In genomic region chrX:64205735-64206491, GRCh38 we compare ENCODE assay signal across 8 cellular contexts. TPM values are rescaled to one million over a fixed set of nuclear protein-coding genes. Genes with fewer than 3 reads are reported as not detected.
DNase-seq lines count a peak whose midpoint lies in the region; ATAC-seq, FAIRE-seq and TF ChIP-seq lines count a peak whose summit lies in the region.

No MANE protein-coding gene starts in this region.

- peak; percentile 98 for FAIRE-seq in G401.6 (lab: Jason Lieb, UNC)

- H3K18ac ChIP-seq in neuronal stem cell (ENCODE audit: low read length): peak overlapping the region; percentile 90

- H2BK5ac ChIP-seq in neuronal stem cell (ENCODE audit: low read length): no peak overlapping the region

- H3K27ac ChIP-seq in foreskin keratinocyte (peak overlapping the region; percentile 63), neuronal stem cell (replicated peaks; ENCODE audit: low read length) (peak overlapping the region; percentile 72), subcutaneous abdominal adipose tissue (ENCODE audit: low read depth, low read length) (peak overlapping the region; percentile 91)

- peaks cover 7% of the 10 kb centered on the region; the same call in 1 of the 2 replicates for H3K27me3 ChIP-seq in H7 (ENCODE audit: control insufficient read depth, insufficient read depth, low read length)
- H3K27me3 ChIP-seq in foreskin keratinocyte: no peaks in the 10 kb centered on the region
- no peaks in the 10 kb centered on the region for H3K27me3 ChIP-seq in neuronal stem cell (ENCODE audit: control insufficient read depth in 3 of 3, insufficient read depth in 3 of 3, low read depth in 1 of 3, low read length in 3 of 3)
- H3K27me3 ChIP-seq in subcutaneous abdominal adipose tissue (ENCODE audit: control insufficient read depth in 5 of 5, insufficient read depth in 4 of 5, low read length in 5 of 5): peaks cover 0 to 8% (median 4%) of the 10 kb centered on the region in 5 donors

- peak; percentile 90 for ATAC-seq in foreskin keratinocyte

- no peak overlapping the region for H2BK120ac ChIP-seq in neuronal stem cell (ENCODE audit: low read depth, low read length)

- H3K9ac ChIP-seq in neuronal stem cell (ENCODE audit: low read depth, low read length, poor library complexity): peak overlapping the region; percentile 81
- peak overlapping the region; percentile 65 to 84 (median 76) for H3K9ac ChIP-seq in subcutaneous abdominal adipose tissue (ENCODE audit: low read length in 5 of 5)

- no peak overlapping the region for H2BK15ac ChIP-seq in neuronal stem cell (ENCODE audit: low read length)

- H3K23ac ChIP-seq in neuronal stem cell (ENCODE audit: low read depth, low read length, poor library complexity): no peak overlapping the region

- no peak overlapping the region for H2AK5ac ChIP-seq in neuronal stem cell (ENCODE audit: low read depth, low read length)

- peaks cover 5% of the 10 kb centered on the region for H3K79me1 ChIP-seq in neuronal stem cell (ENCODE audit: low read depth, low read length)

- no peak overlapping the region for H4K8ac ChIP-seq in neuronal stem cell (ENCODE audit: low read depth, low read length)

- no peaks in the 10 kb centered on the region for H3K36me3 ChIP-seq in H7 (replicated peaks; ENCODE audit: control insufficient read depth, insufficient read depth, low read length)
- no peaks in the 10 kb centered on the region for H3K36me3 ChIP-seq in neuronal stem cell (replicated peaks in 1 of 2; ENCODE audit: control insufficient read depth in 2 of 2, insufficient read depth in 2 of 2, low read length in 2 of 2)
- H3K36me3 ChIP-seq in subcutaneous abdominal adipose tissue (ENCODE audit: control insufficient read depth in 5 of 5, insufficient read depth in 5 of 5, low read length in 5 of 5): no peaks in the 10 kb centered on the region

- H3K9me3 ChIP-seq in neuronal stem cell (replicated peaks in 1 of 2; ENCODE audit: control insufficient read depth in 2 of 2, insufficient read depth in 1 of 2, low read depth in 1 of 2, low read length in 2 of 2) (no peaks in the 10 kb centered on the region), subcutaneous abdominal adipose tissue (ENCODE audit: control insufficient read depth in 5 of 5, low read length in 5 of 5) (no peaks in the 10 kb centered on the region)

- H4K91ac ChIP-seq in neuronal stem cell (ENCODE audit: low read depth, low read length, poor library complexity): no peak overlapping the region

- no peak overlapping the region for H3K14ac ChIP-seq in neuronal stem cell (ENCODE audit: low read length)

- peak; percentile 95 for DNase-seq in H7
- peak; percentile 96 for DNase-seq in M059J (ENCODE audit: low read depth)
- peak; percentile 67 for DNase-seq in SHP77 treated with DMSO at 0.1 percent for 48 hours (lab: John Stamatoyannopoulos, UW)
- DNase-seq in activated gamma-delta T cell treated with anti-CD3 and anti-CD28 coated beads, Interleukin-2, amount 50 U/mL, for 16 hours (ENCODE audit: low read depth): peak; percentile 76
- peak; percentile 82 to 89 for DNase-seq in foreskin keratinocyte
- DNase-seq in neuronal stem cell (ENCODE audit: low spot score): peak; percentile 90

- no peak overlapping the region for H2BK12ac ChIP-seq in neuronal stem cell (ENCODE audit: low read length)

- H3K4me1 ChIP-seq in foreskin keratinocyte (no peaks in the 10 kb centered on the region), neuronal stem cell (ENCODE audit: control insufficient read depth in 2 of 2, insufficient read depth in 1 of 2, low read depth in 1 of 2, low read length in 2 of 2) (peaks cover 5% of the 10 kb centered on the region in 2 donors), subcutaneous abdominal adipose tissue (ENCODE audit: control insufficient read depth in 5 of 5, insufficient read depth in 5 of 5, low read length in 5 of 5) (peaks cover 0 to 25% (median 21%) of the 10 kb centered on the region in 5 donors)

- WGBS in neuronal stem cell (ENCODE audit: extremely low coverage in 2 of 2, insufficient read length in 2 of 2, insufficient replicate concordance in 1 of 2), 2 donors: no CpG with 5 or more reads among the region's 45 CpGs

- H3K4me2 ChIP-seq in neuronal stem cell (ENCODE audit: insufficient read depth, low read length, poor library complexity, severe bottlenecking): peak overlapping the region; percentile 40

- no peak overlapping the region for H3K4ac ChIP-seq in neuronal stem cell (ENCODE audit: low read length)

- TF ChIP-seq CTCF in foreskin keratinocyte (conservative IDR thresholded peaks at IDR 0.05): peak; percentile 25

- peak overlapping the region; percentile 93 for H2AFZ ChIP-seq in neuronal stem cell (ENCODE audit: low read length)

- H3K4me3 ChIP-seq in H7 (ENCODE audit: insufficient read depth, low read depth, low read length) (peak overlapping the region; percentile 70), neuronal stem cell (ENCODE audit: low read length in 2 of 2) (peak overlapping the region; percentile 62 to 81), subcutaneous abdominal adipose tissue (ENCODE audit: low read depth in 1 of 5, low read length in 5 of 5) (peak overlapping the region; percentile 51 to 80 (median 75))

RNA-seq across cellular contexts. Expression of gene AMER1, which starts 0.4 kb away (rescaled TPM):
- total RNA-seq in H7 (2014; rRNA removed; shearing (Covaris generic)): 7.4 and 8.3 TPM in 2 replicates
- total RNA-seq in M059J (2014; rRNA removed; shearing (Covaris generic)): 3.4 and 5.3 TPM in 2 replicates
- 2.4 and 3.0 TPM in 2 replicates for total RNA-seq in foreskin keratinocyte
- 0.48 and 0.66 TPM in 2 replicates for polyA plus RNA-seq in foreskin keratinocyte
- 4.4 TPM for polyA plus RNA-seq in neuronal stem cell (2013, experiment 1 of 2)
- 4.5 TPM for polyA plus RNA-seq in neuronal stem cell (2013, experiment 2 of 2)

RNA-seq across cellular contexts. Expression of gene ASB12, which starts 24.5 kb away (rescaled TPM):
- total RNA-seq in H7 (2014; rRNA removed; shearing (Covaris generic)): 0.73 and 0.78 TPM in 2 replicates
- total RNA-seq in M059J (2014; rRNA removed; shearing (Covaris generic)): not detected in 2 replicates
- total RNA-seq in foreskin keratinocyte: 0.07 TPM in 1 of 2 replicates, not detected in the other
- polyA plus RNA-seq in foreskin keratinocyte: 0.11 TPM in 1 of 2 replicates, not detected in the other
- polyA plus RNA-seq in neuronal stem cell (2013, experiment 1 of 2): 0.28 TPM
- polyA plus RNA-seq in neuronal stem cell (2013, experiment 2 of 2): 0.24 TPM

Comparison
In these comparisons a context has a peak if more than half of its experiments do, and no peak if none do; other contexts are left out.
1. Peak in every context shown above with its lines: DNase-seq, ATAC-seq, H3K4me3 ChIP-seq and H3K27ac ChIP-seq.